In genomic region chrX:39643533-39643932, GRCh38 we compare ENCODE assay signal across 24 cellular contexts.
"Had no signal": no experiment of that assay in that cellular context is flagged by ENCODE, and none has a peak within 500 bp of the region (broad histone marks: within the 10 kb centered on the region; RNA-seq: fewer than 3 reads in every experiment).

No MANE protein-coding gene starts in this region.

- H3K4me1 ChIP-seq: colonic mucosa, gastrocnemius medialis, lower lobe of right lung, pancreas, upper lobe of left lung had no signal

- H3K9me3 Mint-ChIP-seq: dendritic cell treated with granulocyte-macrophage colony-stimulating factor and Interleukin-4, amounts not matched to agents 40 ng/mL and 50 ng/mL, for 4 days had no signal

- FAIRE-seq: keratinocyte, pancreas, small intestine, urothelium cell line had no signal

- H3K36me3 ChIP-seq: colonic mucosa, gastrocnemius medialis, lower lobe of right lung, pancreas, right lobe of liver, thoracic aorta, tibial nerve, upper lobe of left lung had no signal

- H3K27ac Mint-ChIP-seq: dendritic cell treated with granulocyte-macrophage colony-stimulating factor and Interleukin-4, amounts not matched to agents 40 ng/mL and 50 ng/mL, for 4 days; endodermal cell; naive thymus-derived CD8-positive, alpha-beta T cell had no signal

- H3K27me3 ChIP-seq: colonic mucosa, gastrocnemius medialis, right lobe of liver, upper lobe of left lung had no signal

- H3K4me3 ChIP-seq: colonic mucosa, gastrocnemius medialis, lower lobe of right lung, pancreas, right lobe of liver, thoracic aorta, tibial nerve, upper lobe of left lung had no signal

- H3K9me3 ChIP-seq: colonic mucosa, gastrocnemius medialis, lower lobe of right lung, pancreas, right lobe of liver, thoracic aorta, tibial nerve, upper lobe of left lung had no signal

- DNase-seq: colonic mucosa; effector CD8-positive, alpha-beta T cell; endodermal cell; foreskin fibroblast; gastrocnemius medialis; head of caudate nucleus; left ventricle myocardium superior; lower lobe of right lung; naive thymus-derived CD8-positive, alpha-beta T cell; pancreas; right lobe of liver; small intestine; stimulated activated CD4-positive, alpha-beta T cell treated with anti-CD3 and anti-CD28 coated beads, Interleukin-15, amount 100 ng/mL, for 24 hours; stimulated activated CD4-positive, alpha-beta T cell treated with anti-CD3 and anti-CD28 coated beads, Interleukin-2, amount 100 ng/mL, for 48 hours; stimulated activated CD8-positive, alpha-beta memory T cell treated with anti-CD3 and anti-CD28 coated beads, Interleukin-4, amount 100 ng/mL, for 48 hours; stimulated activated naive CD4-positive, alpha-beta T cell treated with Interleukin-2 at 50 U/mL for 16 hours; upper lobe of left lung had no signal

- H3K4me3 Mint-ChIP-seq: dendritic cell treated with granulocyte-macrophage colony-stimulating factor and Interleukin-4, amounts not matched to agents 40 ng/mL and 50 ng/mL, for 4 days; endodermal cell; naive thymus-derived CD8-positive, alpha-beta T cell had no signal

- H3K27ac ChIP-seq: colonic mucosa, epithelial cell of prostate, gastrocnemius medialis, lower lobe of right lung, pancreas, right lobe of liver, thoracic aorta, tibial nerve, upper lobe of left lung had no signal

- ATAC-seq: esophagus mucosa; gastrocnemius medialis; left ventricle myocardium superior; lower lobe of right lung; naive thymus-derived CD8-positive, alpha-beta T cell; pancreas; right lobe of liver had no signal

- H3K36me3 Mint-ChIP-seq: naive thymus-derived CD8-positive, alpha-beta T cell had no signal
